Comparison of ENCODE assay signal across 10 cellular contexts in genomic region chr10:15898046-15898445, GRCh38. TPM values are rescaled to one million over a fixed set of nuclear protein-coding genes. Genes with fewer than 3 reads are reported as not detected.
DNase-seq lines count a peak whose midpoint lies in the region; ATAC-seq and TF ChIP-seq lines count a peak whose summit lies in the region.
"Had no signal": no experiment of that assay in that cellular context is flagged by ENCODE, and none has a peak within 500 bp of the region (broad histone marks: within the 10 kb centered on the region; RNA-seq: fewer than 3 reads in every experiment).

No MANE protein-coding gene starts in this region.

- WGBS in tibial nerve, 2 donors, result 52 to 59% methylated on average over 4 of the region's 4 CpGs

- no peak overlapping the region for H3K4me3 ChIP-seq in tibial nerve
- H3K4me3 ChIP-seq in dorsolateral prefrontal cortex, result no peak overlapping the region

- no peak for ATAC-seq in activated CD8-positive, alpha-beta T cell treated with anti-CD3 and anti-CD28 coated beads for 36 hours
- no peak for ATAC-seq in activated CD8-positive, alpha-beta T cell treated with anti-CD3 and anti-CD28 coated beads, Interleukin-2, amount 10 ng/mL, durations not matched to agents 7 days and 5 days
- ATAC-seq in activated T-cell treated with anti-CD3 and anti-CD28 coated beads, Interleukin-2, amount 50 U/mL, for 4 hours, result no peak
- ATAC-seq in HG03442 (IDR thresholded peaks at IDR 0.05; ENCODE audit: unreplicated experiment), result no peak
- ATAC-seq: stimulated activated naive B cell treated with anti-CD40 and anti-IgM and Interleukin-4, amounts not matched to agents 10 μg/mL and 1 μg/mL and 100 μg/mL, for 72 hours had no signal

- H3K36me3 Mint-ChIP-seq in activated CD8-positive, alpha-beta T cell treated with anti-CD3 and anti-CD28 coated beads for 36 hours (ENCODE audit: low read depth), result no peaks in the 10 kb centered on the region
- no peaks in the 10 kb centered on the region for H3K36me3 Mint-ChIP-seq in activated CD8-positive, alpha-beta T cell treated with anti-CD3 and anti-CD28 coated beads, Interleukin-2, amount 10 ng/mL, durations not matched to agents 7 days and 5 days (ENCODE audit: low read depth)
- H3K36me3 Mint-ChIP-seq in endothelial cell (ENCODE audit: low read depth, unreplicated experiment), result no peaks in the 10 kb centered on the region
- no peaks in the 10 kb centered on the region for H3K36me3 Mint-ChIP-seq in activated T-cell treated with anti-CD3 and anti-CD28 coated beads, Interleukin-2, amount 50 U/mL, for 4 hours (ENCODE audit: insufficient read depth)
- H3K36me3 Mint-ChIP-seq: stimulated activated naive B cell treated with anti-CD40 and anti-IgM and Interleukin-4, amounts not matched to agents 10 μg/mL and 1 μg/mL and 100 μg/mL, for 72 hours had no signal

- TF ChIP-seq CTCF in activated CD8-positive, alpha-beta T cell treated with anti-CD3 and anti-CD28 coated beads for 36 hours (IDR thresholded peaks at IDR 0.05), result peak; percentile 33
- TF ChIP-seq CTCF in endothelial cell (IDR thresholded peaks at IDR 0.05; ENCODE audit: unreplicated experiment) (peak; percentile 83), tibial nerve (IDR thresholded peaks at IDR 0.05) (peak in 3 of 5 experiments; percentile 14 to 24 (median 14)), dorsolateral prefrontal cortex (IDR thresholded peaks at IDR 0.05 in 54 of 56, conservative IDR thresholded peaks at IDR 0.05 in 2 of 56; ENCODE audit: low read depth in 1 of 56, partially characterized antibody in 56 of 56) (peak in 27 of 56 donors; percentile 9 to 52 (median 25))

- intact Hi-C loops in activated CD8-positive, alpha-beta T cell treated with anti-CD3 and anti-CD28 coated beads for 36 hours (cut with micrococcal nuclease), result no loop called here
- intact Hi-C loops in dorsolateral prefrontal cortex (cut with DNase I), result no loop called here

- TF ChIP-seq EP300 in tibial nerve (IDR thresholded peaks at IDR 0.05), result no peak

- no peak overlapping the region for H3K27ac Mint-ChIP-seq in activated CD8-positive, alpha-beta T cell treated with anti-CD3 and anti-CD28 coated beads for 36 hours
- no peak overlapping the region for H3K27ac Mint-ChIP-seq in activated CD8-positive, alpha-beta T cell treated with anti-CD3 and anti-CD28 coated beads, Interleukin-2, amount 10 ng/mL, durations not matched to agents 7 days and 5 days
- no peak overlapping the region for H3K27ac Mint-ChIP-seq in endothelial cell (ENCODE audit: unreplicated experiment)
- H3K27ac Mint-ChIP-seq: stimulated activated naive B cell treated with anti-CD40 and anti-IgM and Interleukin-4, amounts not matched to agents 10 μg/mL and 1 μg/mL and 100 μg/mL, for 72 hours had no signal

- H3K27me3 Mint-ChIP-seq in activated CD8-positive, alpha-beta T cell treated with anti-CD3 and anti-CD28 coated beads for 36 hours, result peaks cover 33% of the 10 kb centered on the region
- H3K27me3 Mint-ChIP-seq in activated CD8-positive, alpha-beta T cell treated with anti-CD3 and anti-CD28 coated beads, Interleukin-2, amount 10 ng/mL, durations not matched to agents 7 days and 5 days (ENCODE audit: low read depth), result peaks cover 11% of the 10 kb centered on the region
- H3K27me3 Mint-ChIP-seq in endothelial cell (ENCODE audit: unreplicated experiment), result peaks cover 1% of the 10 kb centered on the region
- H3K27me3 Mint-ChIP-seq in activated T-cell treated with anti-CD3 and anti-CD28 coated beads, Interleukin-2, amount 50 U/mL, for 4 hours (ENCODE audit: low read depth), result peaks cover 39% of the 10 kb centered on the region

- H3K27me3 ChIP-seq in tibial nerve, result peaks cover 0 to 13% of the 10 kb centered on the region in 2 donors
- peaks cover 0 to 46% (median 0%) of the 10 kb centered on the region in 45 donors for H3K27me3 ChIP-seq in dorsolateral prefrontal cortex

- H3K9me3 ChIP-seq in tibial nerve, result no peaks in the 10 kb centered on the region

- no peaks in the 10 kb centered on the region for H3K36me3 ChIP-seq in tibial nerve

- H3K4me1 ChIP-seq in tibial nerve, result no peaks in the 10 kb centered on the region

- CTCF ChIA-PET in activated CD8-positive, alpha-beta T cell treated with anti-CD3 and anti-CD28 coated beads for 36 hours (lab: Charles Lee), result interaction anchor here (1.1 kb wide), 1 partner anchor 459 kb away, joined by 3 read pairs; no protein-coding TSS in a partner anchor
- CTCF ChIA-PET in activated CD8-positive, alpha-beta T cell treated with anti-CD3 and anti-CD28 coated beads, Interleukin-2, amount 10 ng/mL, durations not matched to agents 7 days and 5 days (lab: Charles Lee), result no interaction called here

- no peak overlapping the region for H3K4me3 Mint-ChIP-seq in activated CD8-positive, alpha-beta T cell treated with anti-CD3 and anti-CD28 coated beads for 36 hours
- H3K4me3 Mint-ChIP-seq in activated CD8-positive, alpha-beta T cell treated with anti-CD3 and anti-CD28 coated beads, Interleukin-2, amount 10 ng/mL, durations not matched to agents 7 days and 5 days, result no peak overlapping the region
- no peak overlapping the region for H3K4me3 Mint-ChIP-seq in endothelial cell (ENCODE audit: unreplicated experiment)
- no peak overlapping the region for H3K4me3 Mint-ChIP-seq in activated T-cell treated with anti-CD3 and anti-CD28 coated beads, Interleukin-2, amount 50 U/mL, for 4 hours
- H3K4me3 Mint-ChIP-seq: stimulated activated naive B cell treated with anti-CD40 and anti-IgM and Interleukin-4, amounts not matched to agents 10 μg/mL and 1 μg/mL and 100 μg/mL, for 72 hours had no signal

- no peak for TF ChIP-seq POLR2A in tibial nerve (IDR thresholded peaks at IDR 0.05)

- POLR2A ChIA-PET in activated CD8-positive, alpha-beta T cell treated with anti-CD3 and anti-CD28 coated beads for 36 hours (lab: Charles Lee), result no interaction called here
- POLR2A ChIA-PET in activated CD8-positive, alpha-beta T cell treated with anti-CD3 and anti-CD28 coated beads, Interleukin-2, amount 10 ng/mL, durations not matched to agents 7 days and 5 days (lab: Charles Lee), result no interaction called here

- no peaks in the 10 kb centered on the region for H3K9me3 Mint-ChIP-seq in activated CD8-positive, alpha-beta T cell treated with anti-CD3 and anti-CD28 coated beads for 36 hours
- no peaks in the 10 kb centered on the region for H3K9me3 Mint-ChIP-seq in activated CD8-positive, alpha-beta T cell treated with anti-CD3 and anti-CD28 coated beads, Interleukin-2, amount 10 ng/mL, durations not matched to agents 7 days and 5 days (ENCODE audit: insufficient read depth)
- no peaks in the 10 kb centered on the region for H3K9me3 Mint-ChIP-seq in endothelial cell (ENCODE audit: unreplicated experiment)
- H3K9me3 Mint-ChIP-seq in activated T-cell treated with anti-CD3 and anti-CD28 coated beads, Interleukin-2, amount 50 U/mL, for 4 hours, result no peaks in the 10 kb centered on the region

- DNase-seq in activated CD8-positive, alpha-beta T cell treated with anti-CD3 and anti-CD28 coated beads for 36 hours, result no peak
- DNase-seq in activated CD8-positive, alpha-beta T cell treated with anti-CD3 and anti-CD28 coated beads, Interleukin-2, amount 10 ng/mL, durations not matched to agents 7 days and 5 days, result no peak
- peak; percentile 3 for DNase-seq in M059J (ENCODE audit: low read depth)
- DNase-seq in endothelial cell (ENCODE audit: low spot score), result no peak
- no peak for DNase-seq in tibial nerve (ENCODE audit: low spot score in 2 of 2)
- no peak for DNase-seq in activated T-cell treated with anti-CD3 and anti-CD28 coated beads, Interleukin-2, amount 50 U/mL, for 4 hours
- no peak for DNase-seq in dorsolateral prefrontal cortex
- DNase-seq: NCI-H524; stimulated activated naive B cell treated with anti-CD40 and anti-IgM and Interleukin-4, amounts not matched to agents 10 μg/mL and 1 μg/mL and 100 μg/mL, for 72 hours had no signal

- no peaks in the 10 kb centered on the region for H3K4me1 Mint-ChIP-seq in activated CD8-positive, alpha-beta T cell treated with anti-CD3 and anti-CD28 coated beads for 36 hours (ENCODE audit: low read depth)
- no peaks in the 10 kb centered on the region for H3K4me1 Mint-ChIP-seq in activated CD8-positive, alpha-beta T cell treated with anti-CD3 and anti-CD28 coated beads, Interleukin-2, amount 10 ng/mL, durations not matched to agents 7 days and 5 days (ENCODE audit: low read depth)
- H3K4me1 Mint-ChIP-seq in endothelial cell (ENCODE audit: unreplicated experiment), result no peaks in the 10 kb centered on the region
- H3K4me1 Mint-ChIP-seq in activated T-cell treated with anti-CD3 and anti-CD28 coated beads, Interleukin-2, amount 50 U/mL, for 4 hours (ENCODE audit: low read depth), result no peaks in the 10 kb centered on the region
- H3K4me1 Mint-ChIP-seq: stimulated activated naive B cell treated with anti-CD40 and anti-IgM and Interleukin-4, amounts not matched to agents 10 μg/mL and 1 μg/mL and 100 μg/mL, for 72 hours had no signal

- H3K27ac ChIP-seq in tibial nerve (no peak overlapping the region), dorsolateral prefrontal cortex (peak overlapping the region in 5 of 59 donors; percentile 1 to 55 (median 33))

RNA-seq across cellular contexts. Expression of gene MINDY3, which starts 37.7 kb away (rescaled TPM):
- total RNA-seq in activated CD8-positive, alpha-beta T cell treated with anti-CD3 and anti-CD28 coated beads for 36 hours, result 10 to 100 TPM; 12.0 to 14.6 TPM
- 10 to 100 TPM; 16.5 to 17.9 TPM for total RNA-seq in activated CD8-positive, alpha-beta T cell treated with anti-CD3 and anti-CD28 coated beads, Interleukin-2, amount 10 ng/mL, durations not matched to agents 7 days and 5 days
- total RNA-seq in M059J (2014; rRNA removed; shearing (Covaris generic)), result 10.5 and 12.5 TPM in 2 replicates
- 26.1 TPM for total RNA-seq in endothelial cell (ENCODE audit: unreplicated experiment)
- 10 to 100 TPM; 25.3 to 33.2 (median 28.2) TPM for total RNA-seq in tibial nerve
- 10 to 100 TPM; 17.5 to 18.0 (median 17.6) TPM for total RNA-seq in activated T-cell treated with anti-CD3 and anti-CD28 coated beads, Interleukin-2, amount 50 U/mL, for 4 hours
- total RNA-seq in dorsolateral prefrontal cortex, result 10 to 100 TPM; 41.9 to 84.6 (median 63.0) TPM
